Comparison of ENCODE assay signal across 9 cellular contexts in the genomic region with DNA sequence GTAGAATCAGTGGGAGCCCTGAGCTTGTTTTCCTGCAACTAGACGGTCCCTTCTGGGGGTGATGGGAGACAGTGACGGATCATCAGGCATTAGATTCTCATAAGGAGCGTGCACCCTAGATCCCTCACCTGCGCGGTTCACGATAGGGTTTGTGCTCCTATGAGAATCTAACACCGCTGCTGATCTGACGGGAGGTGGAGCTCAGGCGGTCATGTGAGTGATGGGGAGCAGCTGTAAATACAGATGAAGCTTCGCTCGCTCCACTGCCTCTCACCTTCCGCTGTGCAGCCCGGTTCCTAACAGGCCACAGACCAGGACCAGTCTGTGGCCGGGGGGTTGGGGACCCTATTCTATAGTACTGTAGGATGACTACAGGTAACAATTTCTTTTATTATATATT.
"Had no signal": no experiment of that assay in that cellular context is flagged by ENCODE, and none has a peak within 500 bp of the region (broad histone marks: within the 10 kb centered on the region; RNA-seq: fewer than 3 reads in every experiment).

No MANE protein-coding gene starts in this region.

- DNase-seq: GM23248, GOT3, H7, HFFc6 had no signal

- H3K4me1 ChIP-seq: HAP-1 had no signal

- H3K4me3 ChIP-seq: GM23248, HAP-1 had no signal

- ATAC-seq: HCT116, HepG2 had no signal

- H3K27ac ChIP-seq: GM23248, HL-60 had no signal

- H2AFZ ChIP-seq: GM23248 had no signal

- H3K9ac ChIP-seq: GM23248 had no signal

- H3K27ac Mint-ChIP-seq: HFFc6, IgD-negative memory B cell had no signal

- H3K36me3 ChIP-seq: HAP-1 had no signal
